In the genomic region with DNA sequence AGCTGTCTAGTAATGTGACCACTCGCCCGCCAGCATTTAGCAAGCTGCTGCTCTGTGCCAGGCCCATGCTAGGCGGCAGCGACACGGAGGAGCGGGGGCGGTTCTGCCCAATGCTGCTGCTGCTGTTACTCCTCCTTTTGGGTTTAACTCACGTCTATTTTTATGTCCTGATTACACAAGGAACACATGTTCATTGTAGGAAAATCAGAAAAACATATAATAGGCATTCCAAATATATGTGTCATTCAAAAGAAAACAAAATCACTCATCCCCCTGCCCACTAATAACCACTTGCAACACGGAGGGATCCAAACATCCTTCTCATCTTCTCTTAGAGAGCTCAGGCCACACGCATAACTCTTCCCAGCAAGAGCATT, we compare ENCODE assay signal across 14 cellular contexts. TPM values are rescaled to one million over a fixed set of nuclear protein-coding genes. Genes with fewer than 3 reads are reported as not detected.
DNase-seq lines count a peak whose midpoint lies in the region; ATAC-seq and TF ChIP-seq lines count a peak whose summit lies in the region.
"Had no signal": no experiment of that assay in that cellular context is flagged by ENCODE, and none has a peak within 500 bp of the region (broad histone marks: within the 10 kb centered on the region; RNA-seq: fewer than 3 reads in every experiment).

No MANE protein-coding gene starts in this region.

- H3K4me1 ChIP-seq in neuronal stem cell (ENCODE audit: control insufficient read depth in 2 of 2, insufficient read depth in 1 of 2, low read depth in 1 of 2, low read length in 2 of 2) = peaks cover 3 to 4% of the 10 kb centered on the region in 2 donors
- peaks cover 20% of the 10 kb centered on the region for H3K4me1 ChIP-seq in CD8-positive, alpha-beta T cell (ENCODE audit: insufficient read depth, low read length)

- no peaks in the 10 kb centered on the region for H3K9me3 Mint-ChIP-seq in CD8-positive, alpha-beta T cell
- H3K9me3 Mint-ChIP-seq in mesothelial cell of epicardium = no peaks in the 10 kb centered on the region
- H3K9me3 Mint-ChIP-seq: activated naive CD8-positive, alpha-beta T cell treated with anti-CD3 and anti-CD28 coated beads for 36 hours had no signal

- no peak overlapping the region for H3K27ac Mint-ChIP-seq in CD8-positive, alpha-beta T cell
- H3K27ac Mint-ChIP-seq in mesothelial cell of epicardium = no peak overlapping the region
- H3K27ac Mint-ChIP-seq: activated naive CD8-positive, alpha-beta T cell treated with anti-CD3 and anti-CD28 coated beads for 36 hours had no signal

- no peak overlapping the region for H2AK5ac ChIP-seq in neuronal stem cell (ENCODE audit: low read depth, low read length)

- H3K9me3 ChIP-seq in MG63 (no peaks in the 10 kb centered on the region; the same call in 1 of the 2 replicates), neuronal stem cell (replicated peaks in 1 of 2; ENCODE audit: control insufficient read depth in 2 of 2, insufficient read depth in 1 of 2, low read depth in 1 of 2, low read length in 2 of 2) (peaks cover 5 to 20% of the 10 kb centered on the region in 2 donors)
- H3K9me3 ChIP-seq in CD8-positive, alpha-beta T cell (ENCODE audit: low read length) = no peaks in the 10 kb centered on the region

- H3K36me3 ChIP-seq in MG63 = peaks cover 13% of the 10 kb centered on the region
- H3K36me3 ChIP-seq in neuronal stem cell (replicated peaks in 1 of 2; ENCODE audit: control insufficient read depth in 2 of 2, insufficient read depth in 2 of 2, low read length in 2 of 2) = peaks cover 10 to 59% of the 10 kb centered on the region in 2 donors
- no peaks in the 10 kb centered on the region for H3K36me3 ChIP-seq in CD8-positive, alpha-beta T cell (ENCODE audit: insufficient read depth, low read length)

- no peak overlapping the region for H3K4me2 ChIP-seq in neuronal stem cell (ENCODE audit: insufficient read depth, low read length, poor library complexity, severe bottlenecking)

- CTCF ChIA-PET in CD8-positive, alpha-beta T cell (lab: Charles Lee) = interaction anchor here (0.9 to 1.6 kb wide), 3 partner anchors 10 to 37 kb away, joined by 4 read pairs; no protein-coding TSS in a partner anchor

- intact Hi-C loops in CD8-positive, alpha-beta T cell (cut with DNase I, micrococcal nuclease) = no loop called here

- H3K14ac ChIP-seq in neuronal stem cell (ENCODE audit: low read length) = peak overlapping the region; percentile 56

- no peak overlapping the region for H4K91ac ChIP-seq in neuronal stem cell (ENCODE audit: low read depth, low read length, poor library complexity)

- H3K4me3 Mint-ChIP-seq in CD8-positive, alpha-beta T cell = no peak overlapping the region
- H3K4me3 Mint-ChIP-seq in mesothelial cell of epicardium = no peak overlapping the region
- H3K4me3 Mint-ChIP-seq: activated naive CD8-positive, alpha-beta T cell treated with anti-CD3 and anti-CD28 coated beads for 36 hours had no signal

- no peak overlapping the region for H2BK5ac ChIP-seq in neuronal stem cell (ENCODE audit: low read length)

- peaks cover 20% of the 10 kb centered on the region for H3K4me1 Mint-ChIP-seq in CD8-positive, alpha-beta T cell (ENCODE audit: low read depth)
- H3K4me1 Mint-ChIP-seq in mesothelial cell of epicardium = peaks cover 14% of the 10 kb centered on the region

- H2BK12ac ChIP-seq in neuronal stem cell (ENCODE audit: low read length) = no peak overlapping the region

- no peak overlapping the region for H2BK15ac ChIP-seq in neuronal stem cell (ENCODE audit: low read length)

- TF ChIP-seq CTCF in AG09309 (IDR thresholded peaks at IDR 0.05; ENCODE audit: control insufficient read depth, insufficient read depth, low read depth, low read length, missing control alignments) (no peak), mesothelial cell of epicardium (IDR thresholded peaks at IDR 0.05; ENCODE audit: unreplicated experiment) (no peak)
- TF ChIP-seq CTCF in CD8-positive, alpha-beta T cell (IDR thresholded peaks at IDR 0.05) = no peak

- no peak overlapping the region for H3K4ac ChIP-seq in neuronal stem cell (ENCODE audit: low read length)

- no peak overlapping the region for H3K27ac ChIP-seq in neuronal stem cell (replicated peaks; ENCODE audit: low read length)
- no peak overlapping the region for H3K27ac ChIP-seq in CD8-positive, alpha-beta T cell (ENCODE audit: low read depth, low read length)

- no CpG with 5 or more reads among the region's 10 CpGs for WGBS in neuronal stem cell (ENCODE audit: extremely low coverage in 2 of 2, insufficient read length in 2 of 2, insufficient replicate concordance in 1 of 2), 2 donors

- POLR2A ChIA-PET in CD8-positive, alpha-beta T cell (lab: Charles Lee) = no interaction called here

- H3K79me1 ChIP-seq in neuronal stem cell (ENCODE audit: low read depth, low read length) = no peaks in the 10 kb centered on the region

- H3K4me3 ChIP-seq in AG09309 (ENCODE audit: control insufficient read depth, low read depth, low read length) = no peak overlapping the region
- no peak overlapping the region for H3K4me3 ChIP-seq in MG63
- no peak overlapping the region for H3K4me3 ChIP-seq in neuronal stem cell (ENCODE audit: low read length in 2 of 2)
- no peak overlapping the region for H3K4me3 ChIP-seq in CD8-positive, alpha-beta T cell (ENCODE audit: low read depth, low read length)

- H3K18ac ChIP-seq in neuronal stem cell (ENCODE audit: low read length) = no peak overlapping the region

- no peaks in the 10 kb centered on the region for H3K27me3 ChIP-seq in MG63
- H3K27me3 ChIP-seq in neuronal stem cell (ENCODE audit: control insufficient read depth in 3 of 3, insufficient read depth in 3 of 3, low read depth in 1 of 3, low read length in 3 of 3) = no peaks in the 10 kb centered on the region
- no peaks in the 10 kb centered on the region for H3K27me3 ChIP-seq in CD8-positive, alpha-beta T cell (ENCODE audit: insufficient read depth, low read length)
- H3K27me3 ChIP-seq: BLaER1 treated with 17β-estradiol and CSF1 and Interleukin-3, amounts not matched to agents 10 nM and 100 nM had no signal

- ATAC-seq in CD8-positive, alpha-beta T cell = no peak
- ATAC-seq in HG02884 (IDR thresholded peaks at IDR 0.05; ENCODE audit: unreplicated experiment) (no peak), GM21390 (IDR thresholded peaks at IDR 0.05; ENCODE audit: unreplicated experiment) (no peak)
- ATAC-seq: left colon had no signal

- DNase-seq in AG09309 (ENCODE audit: low read depth) (peak; percentile 87), MG63 (peak; percentile 91), dermis blood vessel endothelial cell (peak; percentile 37), neuronal stem cell (ENCODE audit: low spot score) (no peak), mesothelial cell of epicardium (ENCODE audit: low spot score in 2 of 2, unreplicated experiment in 2 of 2) (no peak)
- no peak for DNase-seq in CD8-positive, alpha-beta T cell
- DNase-seq: activated naive CD8-positive, alpha-beta T cell treated with anti-CD3 and anti-CD28 coated beads for 36 hours; left colon; RPMI8226; stimulated activated CD4-positive, alpha-beta T cell treated with anti-CD3 and anti-CD28 coated beads, Interleukin-2, amount 100 ng/mL, for 48 hours; T-helper 9 cell had no signal

- peaks cover 47% of the 10 kb centered on the region for H3K36me3 Mint-ChIP-seq in CD8-positive, alpha-beta T cell
- peaks cover 37% of the 10 kb centered on the region for H3K36me3 Mint-ChIP-seq in mesothelial cell of epicardium

- no peak overlapping the region for H3K9ac ChIP-seq in neuronal stem cell (ENCODE audit: low read depth, low read length, poor library complexity)
- H3K9ac ChIP-seq: BLaER1 treated with 17β-estradiol and CSF1 and Interleukin-3, amounts not matched to agents 10 nM and 100 nM had no signal

- H2AFZ ChIP-seq in neuronal stem cell (ENCODE audit: low read length) = no peak overlapping the region

- H3K27me3 Mint-ChIP-seq in CD8-positive, alpha-beta T cell (ENCODE audit: low read depth) = no peaks in the 10 kb centered on the region
- H3K27me3 Mint-ChIP-seq in mesothelial cell of epicardium (ENCODE audit: low read depth) = no peaks in the 10 kb centered on the region
- H3K27me3 Mint-ChIP-seq: activated naive CD8-positive, alpha-beta T cell treated with anti-CD3 and anti-CD28 coated beads for 36 hours had no signal

- H4K8ac ChIP-seq in neuronal stem cell (ENCODE audit: low read depth, low read length) = no peak overlapping the region

- H3K23ac ChIP-seq in neuronal stem cell (ENCODE audit: low read depth, low read length, poor library complexity) = no peak overlapping the region

- no peak overlapping the region for H2BK120ac ChIP-seq in neuronal stem cell (ENCODE audit: low read depth, low read length)

RNA-seq across cellular contexts. Expression of gene CCDC92, which starts 30.4 kb away (rescaled TPM):
- total RNA-seq in MG63 (2014; rRNA removed; shearing (Covaris generic); ENCODE audit: low replicate concordance) = 7.4 and 12.7 TPM in 2 replicates
- 8.8 and 10.4 TPM in 2 replicates for total RNA-seq in dermis blood vessel endothelial cell
- 34.1 TPM for polyA plus RNA-seq in neuronal stem cell (2013, experiment 1 of 2)
- 32.6 TPM for polyA plus RNA-seq in neuronal stem cell (2013, experiment 2 of 2)
- 1 to 10 TPM; 6.9 to 8.1 TPM for total RNA-seq in CD8-positive, alpha-beta T cell
- total RNA-seq in mesothelial cell of epicardium = 51.9 to 55.1 TPM (median 52.4 TPM) in 3 replicates

RNA-seq across cellular contexts. Expression of gene ZNF664, which starts 30.8 kb away (rescaled TPM):
- total RNA-seq in MG63 (2014; rRNA removed; shearing (Covaris generic); ENCODE audit: low replicate concordance) = 34.2 and 37.9 TPM in 2 replicates
- total RNA-seq in dermis blood vessel endothelial cell (51.1 and 68.9 TPM in 2 replicates), mesothelial cell of epicardium (112 to 122 TPM (median 116 TPM) in 3 replicates)
- polyA plus RNA-seq in neuronal stem cell (2013, experiment 1 of 2) = 130 TPM
- polyA plus RNA-seq in neuronal stem cell (2013, experiment 2 of 2) = 131 TPM
- 10 to 100 TPM; 14.2 to 17.9 TPM for total RNA-seq in CD8-positive, alpha-beta T cell

Comparison
In these comparisons a context has a peak if more than half of its experiments do, and no peak if none do; other contexts are left out.
1. DNase-seq: peak in AG09309 (single experiment), MG63 (single experiment) and dermis blood vessel endothelial cell (single experiment); none in neuronal stem cell (single experiment), CD8-positive, alpha-beta T cell (0 of 7) and mesothelial cell of epicardium (0 of 2).